In genomic region chr2:230714122-230714453, GRCh38 we compare ENCODE assay signal across 8 cellular contexts. TPM values are rescaled to one million over a fixed set of nuclear protein-coding genes. Genes with fewer than 3 reads are reported as not detected.
DNase-seq lines count a peak whose midpoint lies in the region; TF ChIP-seq lines count a peak whose summit lies in the region.

No MANE protein-coding gene starts in this region.

- in situ Hi-C loops in GM13976 (cut with MboI; ENCODE audit: low sequenced_read_pairs, unreplicated experiment): no loop called here

- no peaks in the 10 kb centered on the region for H3K9me3 Mint-ChIP-seq in activated naive CD8-positive, alpha-beta T cell treated with anti-CD3 and anti-CD28 coated beads for 36 hours

- CTCF ChIA-PET in AG04450 (lab: Charles Lee): interaction anchor here (0.7 to 4.1 kb wide), 18 partner anchors 8 to 913 kb away, joined by 3 to 50 read pairs (median 4); partner anchors contain the start of gene SP100

- no peaks in the 10 kb centered on the region for H3K27me3 Mint-ChIP-seq in activated naive CD8-positive, alpha-beta T cell treated with anti-CD3 and anti-CD28 coated beads for 36 hours

- H3K27me3 ChIP-seq in AG04450 (ENCODE audit: control insufficient read depth, insufficient read depth, low read length): no peaks in the 10 kb centered on the region
- no peaks in the 10 kb centered on the region for H3K27me3 ChIP-seq in right atrium auricular region

- H3K4me1 Mint-ChIP-seq in activated naive CD8-positive, alpha-beta T cell treated with anti-CD3 and anti-CD28 coated beads for 36 hours: peaks cover 50% of the 10 kb centered on the region

- peaks cover 27% of the 10 kb centered on the region for H3K36me3 Mint-ChIP-seq in activated naive CD8-positive, alpha-beta T cell treated with anti-CD3 and anti-CD28 coated beads for 36 hours

- TF ChIP-seq CTCF in AG04450 (IDR thresholded peaks at IDR 0.05; ENCODE audit: low read depth, low read length): no peak
- no peak for TF ChIP-seq CTCF in GM13976 (IDR thresholded peaks at IDR 0.05; ENCODE audit: borderline replicate concordance, control extremely low read depth, extremely low read depth, insufficient read depth, missing control alignments)
- no peak for TF ChIP-seq CTCF in right atrium auricular region (IDR thresholded peaks at IDR 0.05)

- H3K27ac Mint-ChIP-seq in activated naive CD8-positive, alpha-beta T cell treated with anti-CD3 and anti-CD28 coated beads for 36 hours: peak overlapping the region; percentile 98

- H3K4me3 ChIP-seq in AG04450 (ENCODE audit: low read depth, low read length) (peak overlapping the region; percentile 84), right atrium auricular region (peak overlapping the region; percentile 94 to 100)

- peak overlapping the region; percentile 99 for H3K4me3 Mint-ChIP-seq in activated naive CD8-positive, alpha-beta T cell treated with anti-CD3 and anti-CD28 coated beads for 36 hours

- H3K27ac ChIP-seq in AG04450 (ENCODE audit: low read depth, low read length) (peak overlapping the region; percentile 90), right atrium auricular region (peak overlapping the region; percentile 95)

- no peaks in the 10 kb centered on the region for H3K36me3 ChIP-seq in right atrium auricular region

- POLR2A ChIA-PET in AG04450 (lab: Yijun Ruan, JAX): interaction anchor here (0.6 to 1.3 kb wide), 10 partner anchors 8 to 84 kb away, joined by 3 to 8 read pairs (median 4); no protein-coding TSS in a partner anchor

- peaks cover 0 to 56% of the 10 kb centered on the region in 2 donors for H3K4me1 ChIP-seq in right atrium auricular region

- DNase-seq in AG04450 (ENCODE audit: low read depth, low spot score): no peak
- DNase-seq in GM13976 (ENCODE audit: low spot score): peak; percentile 62
- DNase-seq in NOMO-1 treated with DMSO at 0.1 percent for 48 hours (lab: John Stamatoyannopoulos, UW; ENCODE audit: unreplicated experiment): peak; percentile 80
- peak; percentile 16 for DNase-seq in activated naive CD8-positive, alpha-beta T cell treated with anti-CD3 and anti-CD28 coated beads for 36 hours
- no peak for DNase-seq in right atrium auricular region (ENCODE audit: low spot score)
- peak; percentile 32 for DNase-seq in pulmonary artery endothelial cell (ENCODE audit: low read depth, low spot score)
- DNase-seq in GM19240 (ENCODE audit: insufficient read length, low spot score): no peak
- DNase-seq in DMS114 treated with DMSO at 0.1 percent for 48 hours (lab: John Stamatoyannopoulos, UW; ENCODE audit: unreplicated experiment): no peak

- H3K9me3 ChIP-seq in AG04450 (ENCODE audit: control insufficient read depth, insufficient read depth, low read length) (no peaks in the 10 kb centered on the region; the same call in 1 of the 2 replicates), right atrium auricular region (no peaks in the 10 kb centered on the region)

RNA-seq across cellular contexts. Expression of gene CAB39, which starts 1.4 kb away (rescaled TPM):
- polyA plus RNA-seq in AG04450 (2011; rRNA removed): 60.1 and 72.7 TPM in 2 replicates
- polyA minus RNA-seq in AG04450 (2011; rRNA and poly(A)+ RNA removed): 61.0 and 84.6 TPM in 2 replicates
- total RNA-seq in activated naive CD8-positive, alpha-beta T cell treated with anti-CD3 and anti-CD28 coated beads for 36 hours: 100 to 1,000 TPM; 119 to 122 TPM
- total RNA-seq in right atrium auricular region (10 to 100 TPM; 66.1 to 81.5 TPM), pulmonary artery endothelial cell (70.8 and 78.2 TPM in 2 replicates)

Comparison
In these comparisons a context has a peak if more than half of its experiments do, and no peak if none do; other contexts are left out.
1. DNase-seq: peak in GM13976 (single experiment), NOMO-1 treated with DMSO at 0.1 percent for 48 hours (single experiment), activated naive CD8-positive, alpha-beta T cell treated with anti-CD3 and anti-CD28 coated beads for 36 hours (single experiment) and pulmonary artery endothelial cell (single experiment); none in AG04450 (single experiment), right atrium auricular region (single experiment), GM19240 (single experiment) and DMS114 treated with DMSO at 0.1 percent for 48 hours (single experiment).